Comparison of ENCODE assay signal across 1 cellular context in the genomic region with DNA sequence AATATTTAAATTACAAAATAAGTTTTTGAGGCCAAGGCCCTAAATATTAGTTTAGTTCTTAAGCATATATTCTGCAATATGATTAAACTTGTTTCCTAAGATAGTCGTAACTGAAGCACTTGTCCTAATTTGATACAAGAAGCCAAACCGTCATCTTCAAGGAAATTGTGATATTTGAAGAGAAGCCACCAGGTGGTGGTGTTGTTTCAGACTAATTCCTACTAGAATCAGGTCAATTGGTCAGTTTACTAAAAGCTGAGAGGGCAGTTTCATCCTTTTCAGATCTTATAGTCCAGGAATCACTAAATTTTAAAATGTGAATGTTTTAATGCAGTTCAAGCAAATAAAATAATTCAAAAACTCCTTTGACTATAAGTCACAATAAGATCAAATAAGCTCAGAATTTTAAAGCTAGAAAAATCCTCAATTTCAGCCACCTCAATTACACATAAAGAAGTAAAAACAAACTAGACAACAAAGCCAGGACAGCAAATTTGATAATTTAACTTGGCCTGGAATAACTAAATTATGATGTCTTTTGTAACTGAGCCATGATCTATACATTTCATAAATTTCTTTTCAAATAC.
TF ChIP-seq lines count a peak whose summit lies in the region.

No MANE protein-coding gene starts in this region.

TF ChIP-seq in K562, 482 proteins besides CTCF, POLR2A, EP300 and RAD21 (continued from another document):
- TF ChIP-seq, protein P1, sequence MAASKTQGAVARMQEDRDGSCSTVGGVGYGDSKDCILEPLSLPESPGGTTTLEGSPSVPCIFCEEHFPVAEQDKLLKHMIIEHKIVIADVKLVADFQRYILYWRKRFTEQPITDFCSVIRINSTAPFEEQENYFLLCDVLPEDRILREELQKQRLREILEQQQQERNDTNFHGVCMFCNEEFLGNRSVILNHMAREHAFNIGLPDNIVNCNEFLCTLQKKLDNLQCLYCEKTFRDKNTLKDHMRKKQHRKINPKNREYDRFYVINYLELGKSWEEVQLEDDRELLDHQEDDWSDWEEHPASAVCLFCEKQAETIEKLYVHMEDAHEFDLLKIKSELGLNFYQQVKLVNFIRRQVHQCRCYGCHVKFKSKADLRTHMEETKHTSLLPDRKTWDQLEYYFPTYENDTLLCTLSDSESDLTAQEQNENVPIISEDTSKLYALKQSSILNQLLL (CRISPR knock-in tag; IDR thresholded peaks at IDR 0.05; ENCODE audit: borderline replicate concordance) = no peak
- no peak for TF ChIP-seq CREM (IDR thresholded peaks at IDR 0.05; ENCODE audit: low read depth)
- TF ChIP-seq, protein P2, sequence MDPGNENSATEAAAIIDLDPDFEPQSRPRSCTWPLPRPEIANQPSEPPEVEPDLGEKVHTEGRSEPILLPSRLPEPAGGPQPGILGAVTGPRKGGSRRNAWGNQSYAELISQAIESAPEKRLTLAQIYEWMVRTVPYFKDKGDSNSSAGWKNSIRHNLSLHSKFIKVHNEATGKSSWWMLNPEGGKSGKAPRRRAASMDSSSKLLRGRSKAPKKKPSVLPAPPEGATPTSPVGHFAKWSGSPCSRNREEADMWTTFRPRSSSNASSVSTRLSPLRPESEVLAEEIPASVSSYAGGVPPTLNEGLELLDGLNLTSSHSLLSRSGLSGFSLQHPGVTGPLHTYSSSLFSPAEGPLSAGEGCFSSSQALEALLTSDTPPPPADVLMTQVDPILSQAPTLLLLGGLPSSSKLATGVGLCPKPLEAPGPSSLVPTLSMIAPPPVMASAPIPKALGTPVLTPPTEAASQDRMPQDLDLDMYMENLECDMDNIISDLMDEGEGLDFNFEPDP (CRISPR knock-in tag; IDR thresholded peaks at IDR 0.05) = no peak
- TF ChIP-seq SMC3 (conservative IDR thresholded peaks at IDR 0.05; ENCODE audit: insufficient read depth, low read depth, low read length) = peak; percentile 55
TF ChIP-seq in K562: peak in this region for 9.
